ENCODE assay signal across 8 cellular contexts in the genomic region with DNA sequence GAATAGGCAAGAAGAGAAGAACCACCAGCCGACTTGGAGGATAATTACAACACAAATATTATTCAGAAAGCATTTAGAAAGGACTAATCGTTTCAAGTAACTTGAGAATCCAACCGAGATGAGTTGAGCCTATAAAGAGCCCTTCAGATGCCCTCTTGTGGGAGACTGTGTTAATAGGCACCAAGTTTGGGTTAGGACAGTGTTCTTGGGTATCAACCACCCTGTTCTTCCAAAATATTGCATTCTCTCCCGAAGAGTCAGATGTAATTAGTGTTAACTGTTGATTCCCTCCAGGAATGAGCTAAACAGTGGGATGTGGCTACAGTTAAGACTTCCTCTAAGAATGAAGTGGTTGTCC.
DNase-seq lines count a peak whose midpoint lies in the region; ATAC-seq, FAIRE-seq and TF ChIP-seq lines count a peak whose summit lies in the region.

No MANE protein-coding gene starts in this region.

- peaks cover 7% of the 10 kb centered on the region for H3K36me3 Mint-ChIP-seq in activated naive CD8-positive, alpha-beta T cell treated with anti-CD3 and anti-CD28 coated beads, Interleukin-2, amount 50 U/mL, for 24 hours (ENCODE audit: low read depth)

- no peak for TF ChIP-seq POLR2A in upper lobe of left lung (IDR thresholded peaks at IDR 0.05)

- H3K4me3 Mint-ChIP-seq in activated naive CD8-positive, alpha-beta T cell treated with anti-CD3 and anti-CD28 coated beads, Interleukin-2, amount 50 U/mL, for 24 hours, result no peak overlapping the region

- H3K4me3 ChIP-seq in SK-N-SH (ENCODE audit: low read depth in 2 of 2, low read length in 1 of 2) (no peak overlapping the region), left ventricle myocardium inferior (no peak overlapping the region), upper lobe of left lung (no peak overlapping the region)

- H3K9ac ChIP-seq in SK-N-SH, result no peak overlapping the region

- TF ChIP-seq EP300 in SK-N-SH (IDR thresholded peaks at IDR 0.05; ENCODE audit: borderline replicate concordance in 1 of 2, low read depth in 1 of 2, low read length in 1 of 2), result no peak
- no peak for TF ChIP-seq EP300 in upper lobe of left lung (IDR thresholded peaks at IDR 0.05)

- no peak for FAIRE-seq in HTR-8/SVneo (lab: Jason Lieb, UNC)

- TF ChIP-seq RAD21 in SK-N-SH (IDR thresholded peaks at IDR 0.05; ENCODE audit: low read length), result peak; percentile 74

- H3K4me1 ChIP-seq in SK-N-SH (ENCODE audit: control insufficient read depth in 1 of 2, insufficient read depth in 2 of 2, low read depth in 1 of 2, low read length in 1 of 2) (peaks cover 0 to 4% of the 10 kb centered on the region in 2 experiments; a peak in 1 of 4 replicates), left ventricle myocardium inferior (peaks cover 35% of the 10 kb centered on the region), upper lobe of left lung (peaks cover 0 to 14% (median 6%) of the 10 kb centered on the region in 4 donors)

- no peak overlapping the region for H3K27ac Mint-ChIP-seq in activated naive CD8-positive, alpha-beta T cell treated with anti-CD3 and anti-CD28 coated beads, Interleukin-2, amount 50 U/mL, for 24 hours

- CTCF ChIA-PET in SK-N-SH (lab: Yijun Ruan, JAX), result interaction anchor here (0.6 to 5.5 kb wide), 16 partner anchors 9 to 263 kb away, joined by 3 to 95 read pairs (median 4); a partner anchor contains a TSS

- no peaks in the 10 kb centered on the region for H3K79me2 ChIP-seq in SK-N-SH (ENCODE audit: insufficient read depth)

- peak overlapping the region in 1 of 2 experiments; percentile 40; a peak in 1 of 4 replicates for H3K27ac ChIP-seq in SK-N-SH (ENCODE audit: low read depth in 2 of 2, low read length in 1 of 2)
- peak overlapping the region; percentile 2 for H3K27ac ChIP-seq in left ventricle myocardium inferior (replicated peaks)
- H3K27ac ChIP-seq in upper lobe of left lung, result peak overlapping the region in 2 of 4 donors; percentile 31 to 47

- DNase-seq in Caki2 (ENCODE audit: low read depth) (peak; percentile 14), HTR-8/SVneo (ENCODE audit: insufficient read length, low spot score) (peak; percentile 58), SK-N-SH (peak; percentile 59), left ventricle myocardium inferior (no peak), upper lobe of left lung (no peak)
- no peak for DNase-seq in activated naive CD8-positive, alpha-beta T cell treated with anti-CD3 and anti-CD28 coated beads, Interleukin-2, amount 50 U/mL, for 24 hours

- H3K9me2 ChIP-seq in SK-N-SH, result no peaks in the 10 kb centered on the region

- POLR2A ChIA-PET in SK-N-SH (lab: Yijun Ruan, JAX), result no interaction called here

- no peaks in the 10 kb centered on the region for H4K20me1 ChIP-seq in SK-N-SH (ENCODE audit: insufficient read depth)

- no peaks in the 10 kb centered on the region for H3K9me3 Mint-ChIP-seq in activated naive CD8-positive, alpha-beta T cell treated with anti-CD3 and anti-CD28 coated beads, Interleukin-2, amount 50 U/mL, for 24 hours

- no peak overlapping the region for H2AFZ ChIP-seq in SK-N-SH (ENCODE audit: low read depth)

- WGBS in SK-N-SH (ENCODE audit: low lambda C conversion rate), result 41% methylated on average over 4 of the region's 4 CpGs
- WGBS in upper lobe of left lung, 2 donors, result 38% methylated on average over 4 of the region's 4 CpGs

- in situ Hi-C loops in Caki2 (cut with HindIII; ENCODE audit: low pct_unique_long_range_greater_than_20kb, low sequenced_read_pairs), result no loop called here

- no peaks in the 10 kb centered on the region for H3K9me3 ChIP-seq in SK-N-SH
- H3K9me3 ChIP-seq in left ventricle myocardium inferior (replicated peaks), result peaks cover 8% of the 10 kb centered on the region
- no peaks in the 10 kb centered on the region for H3K9me3 ChIP-seq in upper lobe of left lung

- no peak overlapping the region for H3K4me2 ChIP-seq in SK-N-SH

- H3K27me3 Mint-ChIP-seq in activated naive CD8-positive, alpha-beta T cell treated with anti-CD3 and anti-CD28 coated beads, Interleukin-2, amount 50 U/mL, for 24 hours, result no peaks in the 10 kb centered on the region

- ATAC-seq in upper lobe of left lung (ENCODE audit: low FRiP score in 2 of 2), result peak; percentile 49 to 74
- ATAC-seq in HG02840 (IDR thresholded peaks at IDR 0.05; ENCODE audit: low FRiP score, unreplicated experiment), result no peak
- no peak for ATAC-seq in GM19351 (IDR thresholded peaks at IDR 0.05; ENCODE audit: unreplicated experiment)
- ATAC-seq in activated naive CD8-positive, alpha-beta T cell treated with anti-CD3 and anti-CD28 coated beads, Interleukin-2, amount 50 U/mL, for 24 hours, result no peak

- H3K4me1 Mint-ChIP-seq in activated naive CD8-positive, alpha-beta T cell treated with anti-CD3 and anti-CD28 coated beads, Interleukin-2, amount 50 U/mL, for 24 hours, result peaks cover 4% of the 10 kb centered on the region

- H3F3A ChIP-seq in SK-N-SH (replicated peaks; ENCODE audit: insufficient read depth), result no peaks in the 10 kb centered on the region

- H3K36me3 ChIP-seq in SK-N-SH (replicated peaks in 1 of 2; ENCODE audit: control insufficient read depth in 1 of 2, insufficient read depth in 2 of 2, low read length in 1 of 2), result peaks cover 12 to 15% of the 10 kb centered on the region in 2 experiments
- H3K36me3 ChIP-seq in left ventricle myocardium inferior, result peaks cover 18% of the 10 kb centered on the region
- peaks cover 0 to 16% (median 5%) of the 10 kb centered on the region in 4 donors for H3K36me3 ChIP-seq in upper lobe of left lung

- H3K27me3 ChIP-seq in SK-N-SH (ENCODE audit: insufficient read depth) (no peaks in the 10 kb centered on the region), left ventricle myocardium inferior (ENCODE audit: low read depth) (no peaks in the 10 kb centered on the region), upper lobe of left lung (no peaks in the 10 kb centered on the region)

- intact Hi-C loops in left ventricle myocardium inferior (cut with micrococcal nuclease), result loop anchor here (10.0 kb wide), 1 partner anchor 215 kb away; no protein-coding TSS in a partner anchor

- peak; percentile 72 for TF ChIP-seq CTCF in SK-N-SH (IDR thresholded peaks at IDR 0.05)
- peak; percentile 56 for TF ChIP-seq CTCF in left ventricle myocardium inferior (IDR thresholded peaks at IDR 0.05; ENCODE audit: borderline replicate concordance)
- TF ChIP-seq CTCF in upper lobe of left lung (IDR thresholded peaks at IDR 0.05), result peak in 4 of 6 experiments; percentile 24 to 33 (median 30)

TF ChIP-seq in SK-N-SH, 30 proteins besides CTCF, POLR2A, EP300 and RAD21:
- TF ChIP-seq RXRA (IDR thresholded peaks at IDR 0.05; ENCODE audit: borderline replicate concordance, low read depth) (no peak), SMC3 (IDR thresholded peaks at IDR 0.05; ENCODE audit: low read depth, low read length) (peak; percentile 71)
- TF ChIP-seq, protein P1, sequence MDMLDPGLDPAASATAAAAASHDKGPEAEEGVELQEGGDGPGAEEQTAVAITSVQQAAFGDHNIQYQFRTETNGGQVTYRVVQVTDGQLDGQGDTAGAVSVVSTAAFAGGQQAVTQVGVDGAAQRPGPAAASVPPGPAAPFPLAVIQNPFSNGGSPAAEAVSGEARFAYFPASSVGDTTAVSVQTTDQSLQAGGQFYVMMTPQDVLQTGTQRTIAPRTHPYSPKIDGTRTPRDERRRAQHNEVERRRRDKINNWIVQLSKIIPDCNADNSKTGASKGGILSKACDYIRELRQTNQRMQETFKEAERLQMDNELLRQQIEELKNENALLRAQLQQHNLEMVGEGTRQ (IDR thresholded peaks at IDR 0.05; ENCODE audit: borderline replicate concordance, low read depth, low read length), result no peak

Comparison
In these comparisons a context has a peak if more than half of its experiments do, and no peak if none do; other contexts are left out.
1. DNase-seq: peak in Caki2 (single experiment), HTR-8/SVneo (single experiment) and SK-N-SH (single experiment); none in left ventricle myocardium inferior (single experiment), upper lobe of left lung (0 of 2) and activated naive CD8-positive, alpha-beta T cell treated with anti-CD3 and anti-CD28 coated beads, Interleukin-2, amount 50 U/mL, for 24 hours (single experiment).
2. ATAC-seq: peak in upper lobe of left lung (2 of 2); none in HG02840 (single experiment), GM19351 (single experiment) and activated naive CD8-positive, alpha-beta T cell treated with anti-CD3 and anti-CD28 coated beads, Interleukin-2, amount 50 U/mL, for 24 hours (single experiment).
3. Peak in every context shown above with its lines, with median percentiles within 50 percentile points of each other: CTCF ChIP-seq.